Comparison of ENCODE assay signal across 8 cellular contexts in the genomic region with DNA sequence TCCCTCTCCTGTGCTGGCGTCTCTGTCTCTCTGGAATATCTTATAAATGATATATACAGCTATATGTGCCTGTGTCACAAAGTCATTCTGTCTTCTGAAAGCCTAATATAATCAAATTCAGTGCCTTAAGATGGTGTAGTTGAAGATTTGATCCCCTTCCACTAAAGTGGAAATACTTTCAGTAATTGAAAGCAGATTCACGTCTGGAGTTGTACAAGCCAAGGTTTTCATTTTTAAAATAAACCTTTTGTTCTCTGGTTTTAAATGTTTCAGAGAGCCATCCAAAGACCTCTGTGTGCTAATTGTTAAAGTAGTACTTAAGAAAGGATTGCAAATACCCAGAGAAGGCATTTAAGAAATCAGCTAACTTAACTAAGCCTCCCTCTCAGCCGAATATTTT.
DNase-seq lines count a peak whose midpoint lies in the region; ATAC-seq and TF ChIP-seq lines count a peak whose summit lies in the region.

No MANE protein-coding gene starts in this region.

- WGBS in IMR-90 (ENCODE audit: extremely low coverage in 2 of 2, insufficient read length in 1 of 2), 2 experiments, result no CpG with 5 or more reads among the region's 3 CpGs

- H3K79me2 ChIP-seq in neural cell (replicated peaks; ENCODE audit: insufficient read depth, low read length), result peaks cover 45% of the 10 kb centered on the region

- dilution Hi-C loops in IMR-90 (cut with HindIII; ENCODE audit: low sequenced_read_pairs, unreplicated experiment), result no loop called here

- H3K9ac ChIP-seq in IMR-90 (ENCODE audit: low read depth, low read length) (peak overlapping the region; percentile 71; the same call in 1 of the 2 replicates), neural cell (ENCODE audit: low read length) (peak overlapping the region; percentile 74), colonic mucosa (ENCODE audit: low read depth in 2 of 2, low read length in 2 of 2) (no peak overlapping the region)

- no peak overlapping the region for H4K5ac ChIP-seq in IMR-90 (ENCODE audit: low read depth, low read length)

- TF ChIP-seq EP300 in neural cell (conservative IDR thresholded peaks at IDR 0.05; ENCODE audit: poor library complexity, severe bottlenecking), result no peak

- intact Hi-C loops in IMR-90 (cut with micrococcal nuclease), result loop anchor here (1.0 to 10.0 kb wide), 8 partner anchors 213 to 1308 kb away; no protein-coding TSS in a partner anchor
- intact Hi-C loops in colonic mucosa (cut with DNase I), result no loop called here

- H3K36me3 ChIP-seq in IMR-90 (ENCODE audit: control insufficient read depth, insufficient read depth, low read length) (no peaks in the 10 kb centered on the region), neural cell (ENCODE audit: insufficient read depth, low read length) (no peaks in the 10 kb centered on the region), colonic mucosa (no peaks in the 10 kb centered on the region)

- H3K14ac ChIP-seq in IMR-90 (replicated peaks; ENCODE audit: low read depth, low read length), result 0 out of 2 replicates have a peak overlapping the region, but pooled peaks have one; percentile 35

- H4K20me1 ChIP-seq in IMR-90 (ENCODE audit: insufficient read depth, low read length) (no peaks in the 10 kb centered on the region), neural cell (ENCODE audit: insufficient read depth) (no peaks in the 10 kb centered on the region)

- H3K4me1 ChIP-seq in IMR-90 (ENCODE audit: control insufficient read depth, insufficient read depth, low read length) (no peaks in the 10 kb centered on the region), colonic mucosa (peaks cover 4% of the 10 kb centered on the region)

- H3K27ac ChIP-seq in IMR-90 (ENCODE audit: insufficient read depth, low read length) (no peak overlapping the region), neural cell (ENCODE audit: low read length) (peak overlapping the region; percentile 63), colonic mucosa (no peak overlapping the region)

- no peaks in the 10 kb centered on the region for H3K36me3 Mint-ChIP-seq in effector memory CD8-positive, alpha-beta T cell (ENCODE audit: insufficient read depth)

- H3K9me3 ChIP-seq in IMR-90 (ENCODE audit: control insufficient read depth, insufficient read depth, low read length), result no peaks in the 10 kb centered on the region
- no peaks in the 10 kb centered on the region for H3K9me3 ChIP-seq in neural cell (ENCODE audit: low read length)
- H3K9me3 ChIP-seq in colonic mucosa, result no peaks in the 10 kb centered on the region

- H2AK5ac ChIP-seq in IMR-90 (ENCODE audit: low read depth, low read length), result no peak overlapping the region

- no peak overlapping the region for H3K4ac ChIP-seq in IMR-90 (ENCODE audit: low read depth, low read length)

- peaks cover 3 to 8% of the 10 kb centered on the region in 2 donors for H3K4me1 Mint-ChIP-seq in effector memory CD8-positive, alpha-beta T cell (ENCODE audit: low read depth in 2 of 2)

- no peak for ATAC-seq in IMR-90 (ENCODE audit: low read depth)
- no peak for ATAC-seq in effector memory CD8-positive, alpha-beta T cell (replicated peaks)

- no peak overlapping the region for H4K8ac ChIP-seq in IMR-90 (ENCODE audit: low read depth in 2 of 2, low read length in 2 of 2)

- no peak for TF ChIP-seq POLR2A in IMR-90 (IDR thresholded peaks at IDR 0.05; ENCODE audit: low read depth, low read length)

- H3K4me3 ChIP-seq in AG10803 (ENCODE audit: low read length), result peak overlapping the region; percentile 73
- peak overlapping the region; percentile 62 for H3K4me3 ChIP-seq in IMR-90 (ENCODE audit: insufficient read depth, low read depth, low read length)
- peak overlapping the region; percentile 72 for H3K4me3 ChIP-seq in neural cell (ENCODE audit: low read length)
- no peak overlapping the region for H3K4me3 ChIP-seq in colonic mucosa

- H2AFZ ChIP-seq in IMR-90 (replicated peaks; ENCODE audit: low read length, poor library complexity) (no peak overlapping the region), neural cell (ENCODE audit: low read depth, low read length) (no peak overlapping the region)

- no peak overlapping the region for H2BK120ac ChIP-seq in IMR-90 (ENCODE audit: low read depth, low read length)

- H3K9me2 ChIP-seq in neural cell (ENCODE audit: insufficient read depth, low read length), result no peaks in the 10 kb centered on the region

- H2AK9ac ChIP-seq in IMR-90 (replicated peaks; ENCODE audit: low read depth, low read length, poor library complexity), result no peak overlapping the region

- H3K56ac ChIP-seq in IMR-90 (ENCODE audit: extremely low read depth, insufficient read depth, low read length), result no peak overlapping the region; the same call in 1 of the 2 replicates

- peak overlapping the region; percentile 16 for H2BK5ac ChIP-seq in IMR-90 (ENCODE audit: low read depth, low read length, poor library complexity, severe bottlenecking)

- in situ Hi-C loops in IMR-90 (cut with MboI; ENCODE audit: low sequenced_read_pairs), result loop anchor here (25.0 kb wide), 1 partner anchor 812 kb away; no protein-coding TSS in a partner anchor

- no peaks in the 10 kb centered on the region for H3K9me1 ChIP-seq in IMR-90 (ENCODE audit: insufficient read depth, low read length)

- no peaks in the 10 kb centered on the region for H3K9me3 Mint-ChIP-seq in effector memory CD8-positive, alpha-beta T cell

- H3K4me3 Mint-ChIP-seq in effector memory CD8-positive, alpha-beta T cell, result peak overlapping the region; percentile 13 to 62

- 0 out of 2 replicates have a peak overlapping the region, but pooled peaks have one; percentile 6 for H2BK20ac ChIP-seq in IMR-90 (ENCODE audit: low read depth, low read length)

- TF ChIP-seq CTCF in AG10803 (conservative IDR thresholded peaks at IDR 0.05; ENCODE audit: low read length) (no peak), IMR-90 (conservative IDR thresholded peaks at IDR 0.05; ENCODE audit: low read depth, low read length) (no peak), neural cell (IDR thresholded peaks at IDR 0.05; ENCODE audit: poor library complexity, severe bottlenecking) (no peak), colonic mucosa (IDR thresholded peaks at IDR 0.05) (no peak), GM10266 (IDR thresholded peaks at IDR 0.05; ENCODE audit: control insufficient read depth, insufficient read depth, low read depth, missing control alignments) (no peak)

- peak overlapping the region; percentile 68; the same call in 1 of the 2 replicates for H3K23ac ChIP-seq in IMR-90 (ENCODE audit: low read depth, low read length)

- BruUV-seq in IMR-90 (replicated peaks; lab: Mats Ljungman, UMichigan), result TSS peak; percentile 27

- CTCF ChIA-PET in IMR-90 (lab: Yijun Ruan, JAX), result interaction anchor here (0.8 kb wide), 1 partner anchor 907 kb away, joined by 4 read pairs; no protein-coding TSS in a partner anchor

- no peaks in the 10 kb centered on the region for H3F3A ChIP-seq in neural cell (ENCODE audit: insufficient read depth, low read length, poor library complexity, severe bottlenecking)

- POLR2A ChIA-PET in IMR-90 (lab: Charles Lee; ENCODE audit: unreplicated experiment), result no interaction called here

- no peaks in the 10 kb centered on the region for H3K27me3 ChIP-seq in IMR-90 (ENCODE audit: control insufficient read depth, insufficient read depth, low read length)
- peaks cover 6% of the 10 kb centered on the region for H3K27me3 ChIP-seq in neural cell (ENCODE audit: insufficient read depth, low read depth, low read length)
- peaks cover 37% of the 10 kb centered on the region for H3K27me3 ChIP-seq in colonic mucosa

- DNase-seq in AG10803 (ENCODE audit: low read depth) (peak; percentile 28), IMR-90 (no peak), NCI-H1048 (lab: John Stamatoyannopoulos, UW) (no peak), NCI-H524 treated with DMSO at 0.1 percent for 48 hours (lab: John Stamatoyannopoulos, UW) (no peak), colonic mucosa (no peak), GM10266 (ENCODE audit: extremely low spot score) (no peak)
- DNase-seq in effector memory CD8-positive, alpha-beta T cell, result no peak

- no peak overlapping the region for H4K91ac ChIP-seq in IMR-90 (ENCODE audit: insufficient read depth, low read depth, low read length)

- peak overlapping the region; percentile 63 for H3K4me2 ChIP-seq in IMR-90 (ENCODE audit: low read depth, low read length)
- peak overlapping the region; percentile 83 for H3K4me2 ChIP-seq in neural cell (ENCODE audit: low read length)

- TF ChIP-seq RAD21 in IMR-90 (IDR thresholded peaks at IDR 0.05; ENCODE audit: low read length) (no peak), neural cell (conservative IDR thresholded peaks at IDR 0.05) (no peak)

- peak overlapping the region; percentile 43; the same call in 1 of the 2 replicates for H3K18ac ChIP-seq in IMR-90 (ENCODE audit: low read depth, low read length)

- peaks cover 53 to 72% of the 10 kb centered on the region in 2 donors for H3K27me3 Mint-ChIP-seq in effector memory CD8-positive, alpha-beta T cell

- H3K79me1 ChIP-seq in IMR-90 (ENCODE audit: low read depth in 1 of 2, low read length in 2 of 2), result peaks cover 8 to 13% of the 10 kb centered on the region in 2 experiments; a peak in 3 of 4 replicates

- no peak overlapping the region for H3K27ac Mint-ChIP-seq in effector memory CD8-positive, alpha-beta T cell

- no peak overlapping the region for H2BK15ac ChIP-seq in IMR-90 (ENCODE audit: low read depth, low read length)

TF ChIP-seq in IMR-90, 13 proteins besides CTCF, POLR2A, EP300 and RAD21 (continues in another document):
- no peak for TF ChIP-seq BHLHE40 (IDR thresholded peaks at IDR 0.05; ENCODE audit: low read depth, low read length)
- no peak for TF ChIP-seq MXI1 (IDR thresholded peaks at IDR 0.05; ENCODE audit: borderline replicate concordance, low read depth, low read length)
- TF ChIP-seq CEBPB (IDR thresholded peaks at IDR 0.05; ENCODE audit: low read depth, low read length), result no peak

TF ChIP-seq in neural cell, 6 proteins besides CTCF, POLR2A, EP300 and RAD21:
- TF ChIP-seq EZH2 (IDR thresholded peaks at IDR 0.05; ENCODE audit: borderline replicate concordance, insufficient read depth, low read length, poor library complexity, severe bottlenecking), result no peak

Comparison
In these comparisons a context has a peak if more than half of its experiments do, and no peak if none do; other contexts are left out.
1. H3K9ac ChIP-seq: peak in IMR-90 (single experiment) and neural cell (single experiment); none in colonic mucosa (0 of 2).